14 cellular contexts compared by ENCODE assay signal in genomic region chr14:26104686-26105085, GRCh38.
A peak's percentile ranks its signal among the peaks of the same experiment; 100 is the strongest.
DNase-seq lines count a peak whose midpoint lies in the region; ATAC-seq and TF ChIP-seq lines count a peak whose summit lies in the region.
"Had no signal": no experiment of that assay in that cellular context is flagged by ENCODE, and none has a peak within 500 bp of the region (broad histone marks: within the 10 kb centered on the region; RNA-seq: fewer than 3 reads in every experiment).

No MANE protein-coding gene starts in this region.

- no peaks in the 10 kb centered on the region for H3K4me1 ChIP-seq in GM23338 (ENCODE audit: insufficient read depth)
- no peaks in the 10 kb centered on the region for H3K4me1 ChIP-seq in osteoblast (ENCODE audit: insufficient read depth, low read length)
- H3K4me1 ChIP-seq: BE2C had no signal

- peaks cover 19% of the 10 kb centered on the region for H3K36me3 Mint-ChIP-seq in GM23338 (ENCODE audit: low read depth)
- no peaks in the 10 kb centered on the region for H3K36me3 Mint-ChIP-seq in Calu3 (ENCODE audit: insufficient read depth, unreplicated experiment)
- H3K36me3 Mint-ChIP-seq: CD4-positive, alpha-beta memory T cell; IgD-negative memory B cell had no signal

- DNase-seq in GM23338 (ENCODE audit: low spot score) = peak; percentile 37
- peak; percentile 41 for DNase-seq in NCI-H1048 (lab: John Stamatoyannopoulos, UW)
- DNase-seq in astrocyte of the hippocampus (ENCODE audit: low read depth, low spot score) = peak; percentile 25
- DNase-seq in osteoblast (ENCODE audit: insufficient read length, low spot score, missing footprints) = peak; percentile 19
- no peak for DNase-seq in NCI-H69 (lab: John Stamatoyannopoulos, UW)
- DNase-seq in lower leg skin (ENCODE audit: low spot score in 2 of 2) = no peak
- DNase-seq in Calu3 = no peak
- DNase-seq: BE2C; CD4-positive, alpha-beta memory T cell; GM23248; KG1 had no signal

- H3K36me3 ChIP-seq in GM23338 (ENCODE audit: insufficient read depth) (no peaks in the 10 kb centered on the region), osteoblast (ENCODE audit: insufficient read depth, low read length) (no peaks in the 10 kb centered on the region)
- H3K36me3 ChIP-seq: BE2C had no signal

- H3K27me3 Mint-ChIP-seq in GM23338 (ENCODE audit: insufficient read depth, low read depth, poor library complexity) (peaks cover 6% of the 10 kb centered on the region), Calu3 (ENCODE audit: unreplicated experiment) (no peaks in the 10 kb centered on the region)
- H3K27me3 Mint-ChIP-seq: CD4-positive, alpha-beta memory T cell; IgD-negative memory B cell had no signal

- no peaks in the 10 kb centered on the region for H3F3A ChIP-seq in GM23338 (replicated peaks; ENCODE audit: low read depth)

- H3K79me2 ChIP-seq in GM23338 (replicated peaks; ENCODE audit: insufficient read depth) (no peaks in the 10 kb centered on the region), osteoblast (ENCODE audit: insufficient read depth, low read length) (no peaks in the 10 kb centered on the region)

- H3K27ac Mint-ChIP-seq in GM23338 = peak overlapping the region; percentile 0; the same call in 1 of the 2 replicates
- H3K27ac Mint-ChIP-seq in Calu3 (ENCODE audit: unreplicated experiment) = no peak overlapping the region
- H3K27ac Mint-ChIP-seq: CD4-positive, alpha-beta memory T cell; IgD-negative memory B cell had no signal

- H3K4me1 Mint-ChIP-seq in GM23338 = peaks cover 12% of the 10 kb centered on the region
- no peaks in the 10 kb centered on the region for H3K4me1 Mint-ChIP-seq in Calu3 (ENCODE audit: low read depth, unreplicated experiment)
- H3K4me1 Mint-ChIP-seq: CD4-positive, alpha-beta memory T cell had no signal

- 70 to 83% methylated on average over 2 of the region's 2 CpGs for WGBS in lower leg skin, 2 donors

- H3K9me2 ChIP-seq in GM23338 (ENCODE audit: insufficient read depth) = 0 out of 2 replicates have a peak, but pooled peaks cover 8% of the 10 kb centered on the region

- ATAC-seq in GM23338 = no peak
- ATAC-seq: GM12878 had no signal

- TF ChIP-seq POLR2A in lower leg skin (IDR thresholded peaks at IDR 0.05) = no peak

- intact Hi-C loops in lower leg skin (cut with DNase I; ENCODE audit: low total_unique reads) = no loop called here
- intact Hi-C loops in Calu3 (cut with micrococcal nuclease; ENCODE audit: unreplicated experiment) = no loop called here

- no peak for TF ChIP-seq CTCF in GM23338 (conservative IDR thresholded peaks at IDR 0.05; ENCODE audit: low read depth in 2 of 2)
- TF ChIP-seq CTCF in osteoblast (IDR thresholded peaks at IDR 0.05; ENCODE audit: extremely low read depth, low read depth, low read length) = no peak
- TF ChIP-seq CTCF in lower leg skin (IDR thresholded peaks at IDR 0.05) = no peak
- no peak for TF ChIP-seq CTCF in Calu3 (IDR thresholded peaks at IDR 0.05; ENCODE audit: unreplicated experiment)

- H4K20me1 ChIP-seq in GM23338 (replicated peaks; ENCODE audit: insufficient read depth) (no peaks in the 10 kb centered on the region), osteoblast (ENCODE audit: insufficient read depth, low read length) (no peaks in the 10 kb centered on the region)

- H3K27me3 ChIP-seq in GM23338 (ENCODE audit: insufficient read depth) = no peaks in the 10 kb centered on the region
- H3K27me3 ChIP-seq in osteoblast (ENCODE audit: insufficient read depth, low read length) = no peaks in the 10 kb centered on the region
- H3K27me3 ChIP-seq: BE2C had no signal

- H3K4me3 Mint-ChIP-seq in GM23338 (no peak overlapping the region), Calu3 (ENCODE audit: low read depth, unreplicated experiment) (no peak overlapping the region)
- H3K4me3 Mint-ChIP-seq: CD4-positive, alpha-beta memory T cell; IgD-negative memory B cell had no signal

- H3K4me3 ChIP-seq in GM23338 (no peak overlapping the region), osteoblast (ENCODE audit: insufficient read depth, low read length) (no peak overlapping the region), lower leg skin (ENCODE audit: low read depth, poor library complexity, severe bottlenecking) (no peak overlapping the region)
- H3K4me3 ChIP-seq: GM12878, GM23248 had no signal

- CTCF ChIA-PET in Calu3 (lab: Charles Lee) = interaction anchor here (0.6 kb wide), 1 partner anchor 846 kb away, joined by 3 read pairs; no protein-coding TSS in a partner anchor

- H3K27ac ChIP-seq in GM23338 (ENCODE audit: low read depth) (no peak overlapping the region), osteoblast (ENCODE audit: low read depth, low read length) (no peak overlapping the region)
- H3K27ac ChIP-seq: C4-2B, GM23248 had no signal

- H2AFZ ChIP-seq in GM23338 = no peak overlapping the region
- H2AFZ ChIP-seq in osteoblast (ENCODE audit: low read length) = no peak overlapping the region
- H2AFZ ChIP-seq: GM23248 had no signal

- H3K9me3 Mint-ChIP-seq in GM23338 (peaks cover 22% of the 10 kb centered on the region), Calu3 (ENCODE audit: low read depth, unreplicated experiment) (peaks cover 14% of the 10 kb centered on the region)

- H3K9me3 ChIP-seq in osteoblast (ENCODE audit: low read depth, low read length) = peaks cover 4% of the 10 kb centered on the region
- H3K9me3 ChIP-seq: BE2C had no signal

- BruUV-seq in Calu3 (replicated peaks; lab: Mats Ljungman, UMichigan) = no TSS peak

- H3K4me2 ChIP-seq in GM23338 (0 out of 2 replicates have a peak overlapping the region, but pooled peaks have one; percentile 3), osteoblast (ENCODE audit: insufficient read depth, low read length) (no peak overlapping the region)

TF ChIP-seq in GM23338, 12 proteins besides CTCF, POLR2A, EP300 and RAD21 (continues in another document):
- TF ChIP-seq POLR2AphosphoS5 (IDR thresholded peaks at IDR 0.05; ENCODE audit: low read depth) = no peak
- no peak for TF ChIP-seq JUNB (IDR thresholded peaks at IDR 0.05; ENCODE audit: unreplicated experiment)
- TF ChIP-seq NANOG (IDR thresholded peaks at IDR 0.05; ENCODE audit: borderline replicate concordance) = no peak
- TF ChIP-seq, protein P1, sequence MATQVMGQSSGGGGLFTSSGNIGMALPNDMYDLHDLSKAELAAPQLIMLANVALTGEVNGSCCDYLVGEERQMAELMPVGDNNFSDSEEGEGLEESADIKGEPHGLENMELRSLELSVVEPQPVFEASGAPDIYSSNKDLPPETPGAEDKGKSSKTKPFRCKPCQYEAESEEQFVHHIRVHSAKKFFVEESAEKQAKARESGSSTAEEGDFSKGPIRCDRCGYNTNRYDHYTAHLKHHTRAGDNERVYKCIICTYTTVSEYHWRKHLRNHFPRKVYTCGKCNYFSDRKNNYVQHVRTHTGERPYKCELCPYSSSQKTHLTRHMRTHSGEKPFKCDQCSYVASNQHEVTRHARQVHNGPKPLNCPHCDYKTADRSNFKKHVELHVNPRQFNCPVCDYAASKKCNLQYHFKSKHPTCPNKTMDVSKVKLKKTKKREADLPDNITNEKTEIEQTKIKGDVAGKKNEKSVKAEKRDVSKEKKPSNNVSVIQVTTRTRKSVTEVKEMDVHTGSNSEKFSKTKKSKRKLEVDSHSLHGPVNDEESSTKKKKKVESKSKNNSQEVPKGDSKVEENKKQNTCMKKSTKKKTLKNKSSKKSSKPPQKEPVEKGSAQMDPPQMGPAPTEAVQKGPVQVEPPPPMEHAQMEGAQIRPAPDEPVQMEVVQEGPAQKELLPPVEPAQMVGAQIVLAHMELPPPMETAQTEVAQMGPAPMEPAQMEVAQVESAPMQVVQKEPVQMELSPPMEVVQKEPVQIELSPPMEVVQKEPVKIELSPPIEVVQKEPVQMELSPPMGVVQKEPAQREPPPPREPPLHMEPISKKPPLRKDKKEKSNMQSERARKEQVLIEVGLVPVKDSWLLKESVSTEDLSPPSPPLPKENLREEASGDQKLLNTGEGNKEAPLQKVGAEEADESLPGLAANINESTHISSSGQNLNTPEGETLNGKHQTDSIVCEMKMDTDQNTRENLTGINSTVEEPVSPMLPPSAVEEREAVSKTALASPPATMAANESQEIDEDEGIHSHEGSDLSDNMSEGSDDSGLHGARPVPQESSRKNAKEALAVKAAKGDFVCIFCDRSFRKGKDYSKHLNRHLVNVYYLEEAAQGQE (IDR thresholded peaks at IDR 0.05; ENCODE audit: unreplicated experiment) = no peak

Comparison
In these comparisons a context has a peak if more than half of its experiments do, and no peak if none do; other contexts are left out.
1. DNase-seq: peak in GM23338 (single experiment), NCI-H1048 (single experiment), astrocyte of the hippocampus (single experiment) and osteoblast (single experiment); none in NCI-H69 (single experiment), lower leg skin (0 of 2) and Calu3 (single experiment).